In genomic region chr20:32019156-32019510, GRCh38 we compare ENCODE assay signal across 8 cellular contexts. TPM values are rescaled to one million over a fixed set of nuclear protein-coding genes. Genes with fewer than 3 reads are reported as not detected.
A peak's percentile ranks its signal among the peaks of the same experiment; 100 is the strongest.
DNase-seq lines count a peak whose midpoint lies in the region.

No MANE protein-coding gene starts in this region.

- H3K9me3 Mint-ChIP-seq in activated naive CD8-positive, alpha-beta T cell (ENCODE audit: low read depth) = no peaks in the 10 kb centered on the region

- H2BK5ac ChIP-seq in mesendoderm (ENCODE audit: low read length) = no peak overlapping the region

- no peak overlapping the region for H3K4ac ChIP-seq in mesendoderm (ENCODE audit: low read depth, low read length)

- WGBS in mesendoderm (ENCODE audit: extremely low coverage, insufficient coverage, low lambda C conversion rate) = no CpG with 5 or more reads among the region's 42 CpGs

- H3K23ac ChIP-seq in mesendoderm (ENCODE audit: low read length) = no peak overlapping the region

- H3K36me3 Mint-ChIP-seq in activated naive CD8-positive, alpha-beta T cell = peaks cover 2% of the 10 kb centered on the region

- H3K27ac ChIP-seq in mesendoderm (ENCODE audit: low read depth, low read length) = no peak overlapping the region

- H3K4me1 Mint-ChIP-seq in activated naive CD8-positive, alpha-beta T cell (ENCODE audit: low read depth) = peaks cover 18% of the 10 kb centered on the region

- H3K27ac Mint-ChIP-seq in activated naive CD8-positive, alpha-beta T cell = no peak overlapping the region

- H3K18ac ChIP-seq in mesendoderm (ENCODE audit: low read length) = peak overlapping the region; percentile 62

- no peaks in the 10 kb centered on the region for H3K4me1 ChIP-seq in mesendoderm (ENCODE audit: control insufficient read depth, low read depth, low read length)

- no peak overlapping the region for H4K8ac ChIP-seq in mesendoderm (ENCODE audit: low read depth, low read length)

- no peak overlapping the region for H3K4me2 ChIP-seq in mesendoderm (ENCODE audit: low read length)

- no peak overlapping the region for H2BK120ac ChIP-seq in mesendoderm (ENCODE audit: low read depth, low read length)

- no peak overlapping the region for H2AK5ac ChIP-seq in mesendoderm (ENCODE audit: low read length)

- H3K4me3 Mint-ChIP-seq in activated naive CD8-positive, alpha-beta T cell = peak overlapping the region; percentile 89

- peak overlapping the region; percentile 38 for H3K56ac ChIP-seq in mesendoderm (ENCODE audit: low read length)

- H3K4me3 ChIP-seq in Jurkat, Clone E6-1 (ENCODE audit: low read length) = peak overlapping the region; percentile 21
- no peak overlapping the region for H3K4me3 ChIP-seq in mesendoderm (ENCODE audit: low read length)

- no peaks in the 10 kb centered on the region for H3K36me3 ChIP-seq in mesendoderm (ENCODE audit: control insufficient read depth, insufficient read depth, low read length)

- H3K79me1 ChIP-seq in mesendoderm (ENCODE audit: low read length) = no peaks in the 10 kb centered on the region

- no peaks in the 10 kb centered on the region for H3K27me3 ChIP-seq in mesendoderm (ENCODE audit: insufficient read depth, low read length, poor library complexity)

- H3K9ac ChIP-seq in mesendoderm (ENCODE audit: low read length) = no peak overlapping the region

- H3K79me2 ChIP-seq in mesendoderm (ENCODE audit: control insufficient read depth, insufficient read depth, low read length) = no peaks in the 10 kb centered on the region

- H2BK15ac ChIP-seq in mesendoderm (replicated peaks; ENCODE audit: low read depth) = no peak overlapping the region

- DNase-seq in DMS79 treated with DMSO at 0.1 percent for 48 hours (lab: John Stamatoyannopoulos, UW) (peak; percentile 37), mesendoderm (peak; percentile 80), NAMALWA (ENCODE audit: low spot score) (no peak), HUDEP-2 (lab: John Stamatoyannopoulos, UW; ENCODE audit: unreplicated experiment in 76 of 76) (no peak), occipital lobe (lab: John Stamatoyannopoulos, UW) (no peak)
- DNase-seq in Jurkat, Clone E6-1 (ENCODE audit: low read depth, low spot score) = no peak
- DNase-seq in NK-92 treated with Interleukin-12 subunit alpha and Interleukin-12 subunit beta, amount 100 ng/mL, for 24 hours (lab: John Stamatoyannopoulos, UW) = no peak

- H4K5ac ChIP-seq in mesendoderm (ENCODE audit: low read length) = no peak overlapping the region

- peaks cover 43% of the 10 kb centered on the region for H3K27me3 Mint-ChIP-seq in activated naive CD8-positive, alpha-beta T cell

RNA-seq across cellular contexts. Expression of gene CCM2L, which starts 8.9 kb away (rescaled TPM):
- polyA plus RNA-seq in Jurkat, Clone E6-1 (2012; ENCODE audit: insufficient read depth, insufficient read length) = 1.9 TPM
- 1.4 TPM for polyA plus RNA-seq in mesendoderm (2013, experiment 1 of 2)
- 1.3 TPM for polyA plus RNA-seq in mesendoderm (2013, experiment 2 of 2)
- total RNA-seq in occipital lobe = 2.0 TPM

RNA-seq across cellular contexts. Expression of gene HCK, which starts 32.9 kb away (rescaled TPM):
- 8.9 TPM for polyA plus RNA-seq in Jurkat, Clone E6-1 (2012; ENCODE audit: insufficient read depth, insufficient read length)
- polyA plus RNA-seq in mesendoderm (2013, experiment 1 of 2) = 0.07 TPM
- 0.15 TPM for polyA plus RNA-seq in mesendoderm (2013, experiment 2 of 2)
- total RNA-seq in occipital lobe = 3.3 TPM

RNA-seq across cellular contexts. Expression of gene XKR7, which starts 51.2 kb away (rescaled TPM):
- not detected for polyA plus RNA-seq in Jurkat, Clone E6-1 (2012; ENCODE audit: insufficient read depth, insufficient read length)
- polyA plus RNA-seq in mesendoderm (2013, experiment 1 of 2) = 0.67 TPM
- 0.62 TPM for polyA plus RNA-seq in mesendoderm (2013, experiment 2 of 2)
- total RNA-seq in occipital lobe = 12.6 TPM

Comparison
In these comparisons a context has a peak if more than half of its experiments do, and no peak if none do; other contexts are left out.
1. DNase-seq: peak in DMS79 treated with DMSO at 0.1 percent for 48 hours (single experiment) and mesendoderm (single experiment); none in Jurkat, Clone E6-1 (single experiment), NAMALWA (single experiment), HUDEP-2 (0 of 76), NK-92 treated with Interleukin-12 subunit alpha and Interleukin-12 subunit beta, amount 100 ng/mL, for 24 hours (single experiment) and occipital lobe (single experiment).